ENCODE assay signal across 24 cellular contexts in the genomic region with DNA sequence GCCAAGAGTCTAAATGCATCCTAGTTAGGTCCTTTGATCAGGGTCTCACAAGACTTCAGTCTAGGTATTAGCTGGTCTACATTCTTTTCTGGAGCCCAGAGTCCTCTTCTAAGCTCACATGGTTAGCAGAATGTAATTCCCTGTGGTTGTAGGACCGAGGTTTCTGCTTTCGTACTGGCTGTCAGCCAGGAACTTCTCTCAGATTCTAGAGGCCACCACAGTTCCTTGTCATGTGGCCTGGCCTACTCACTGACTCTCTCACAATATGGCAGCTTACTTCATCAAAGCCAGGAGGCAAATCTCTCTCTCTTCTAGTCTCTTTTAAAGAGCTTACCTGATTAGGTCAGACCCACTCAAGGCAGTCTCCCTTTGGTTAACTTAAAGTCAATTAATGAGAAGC.
"Had no signal": no experiment of that assay in that cellular context is flagged by ENCODE, and none has a peak within 500 bp of the region (broad histone marks: within the 10 kb centered on the region; RNA-seq: fewer than 3 reads in every experiment).

No MANE protein-coding gene starts in this region.

- DNase-seq: effector CD8-positive, alpha-beta T cell; endodermal cell; foreskin fibroblast; gastrocnemius medialis; head of caudate nucleus; kidney; natural killer cell; occipital lobe; pancreas; retina; right lobe of liver; small intestine; stimulated activated CD4-positive, alpha-beta T cell treated with anti-CD3 and anti-CD28 coated beads, Interleukin-15, amount 100 ng/mL, for 24 hours; stimulated activated CD4-positive, alpha-beta T cell treated with anti-CD3 and anti-CD28 coated beads, Interleukin-2, amount 100 ng/mL, for 48 hours; stimulated activated naive CD4-positive, alpha-beta T cell; stimulated activated naive CD8-positive, alpha-beta T cell treated with anti-CD3 and anti-CD28 coated beads, Interleukin-15, amount 100 ng/mL, for 72 hours; transverse colon; upper lobe of right lung; uterus had no signal

- H3K4me3 ChIP-seq: gastrocnemius medialis, lung, pancreas, right lobe of liver, suprapubic skin, transverse colon, upper lobe of right lung, uterus had no signal

- H3K4me1 ChIP-seq: gastrocnemius medialis, pancreas, right lobe of liver, suprapubic skin, transverse colon, upper lobe of right lung, uterus had no signal

- H3K27ac ChIP-seq: epithelial cell of prostate, gastrocnemius medialis, pancreas, right lobe of liver, suprapubic skin, transverse colon, upper lobe of right lung, uterus had no signal

- H3K36me3 ChIP-seq: gastrocnemius medialis, pancreas, right lobe of liver, suprapubic skin, transverse colon, upper lobe of right lung, uterus had no signal

- H3K27me3 ChIP-seq: gastrocnemius medialis, pancreas, right lobe of liver, suprapubic skin, transverse colon, upper lobe of right lung, uterus had no signal

- ATAC-seq: esophagus mucosa; gastrocnemius medialis; left lobe of liver; natural killer cell; pancreas; right lobe of liver; stimulated activated naive CD8-positive, alpha-beta T cell treated with anti-CD3 and anti-CD28 coated beads, Interleukin-15, amount 100 ng/mL, for 72 hours; upper lobe of right lung had no signal

- H3K9me3 ChIP-seq: gastrocnemius medialis, pancreas, right lobe of liver, suprapubic skin, transverse colon, upper lobe of right lung, uterus had no signal
